8 cellular contexts compared by ENCODE assay signal in genomic region chr9:17116400-17116837, GRCh38. TPM values are rescaled to one million over a fixed set of nuclear protein-coding genes. Genes with fewer than 3 reads are reported as not detected.
A peak's percentile ranks its signal among the peaks of the same experiment; 100 is the strongest.
DNase-seq lines count a peak whose midpoint lies in the region; ATAC-seq and FAIRE-seq lines count a peak whose summit lies in the region.

No MANE protein-coding gene starts in this region.

- H3K9ac ChIP-seq in mesendoderm (ENCODE audit: low read length): no peak overlapping the region

- DNase-seq in A172 (ENCODE audit: low spot score) (peak; percentile 48), GM19239 (ENCODE audit: insufficient read length, low spot score) (no peak), NCI-H524 treated with DMSO at 0.1 percent for 48 hours (lab: John Stamatoyannopoulos, UW) (peak; percentile 39), cerebellum (ENCODE audit: low spot score) (peak; percentile 34), mesendoderm (peak; percentile 38)
- DNase-seq in stimulated activated CD4-positive, alpha-beta T cell treated with anti-CD3 and anti-CD28 coated beads, Interleukin-2, amount 100 ng/mL, for 24 hours: no peak
- no peak for DNase-seq in activated CD4-positive, alpha-beta T cell treated with anti-CD3 and anti-CD28 coated beads for 36 hours

- H4K8ac ChIP-seq in mesendoderm (ENCODE audit: low read depth, low read length): no peak overlapping the region

- H3K4me1 ChIP-seq in mesendoderm (ENCODE audit: control insufficient read depth, low read depth, low read length): no peaks in the 10 kb centered on the region

- no peak overlapping the region for H2AK5ac ChIP-seq in mesendoderm (ENCODE audit: low read length)

- CTCF ChIA-PET in activated CD4-positive, alpha-beta T cell treated with anti-CD3 and anti-CD28 coated beads for 36 hours (lab: Charles Lee): interaction anchor here (0.9 to 3.6 kb wide), 5 partner anchors 10 to 346 kb away, joined by 3 to 36 read pairs (median 4); partner anchors contain the start of gene CNTLN

- no peaks in the 10 kb centered on the region for H3K9me3 Mint-ChIP-seq in activated CD4-positive, alpha-beta T cell treated with anti-CD3 and anti-CD28 coated beads for 36 hours (ENCODE audit: low read depth)

- H3K56ac ChIP-seq in mesendoderm (ENCODE audit: low read length): no peak overlapping the region

- no peaks in the 10 kb centered on the region for H3K79me2 ChIP-seq in mesendoderm (ENCODE audit: control insufficient read depth, insufficient read depth, low read length)

- intact Hi-C loops in activated CD4-positive, alpha-beta T cell treated with anti-CD3 and anti-CD28 coated beads for 36 hours (cut with DNase I, micrococcal nuclease): loop anchor here (1.0 kb wide), 2 partner anchors 346 to 347 kb away; no protein-coding TSS in a partner anchor

- H3K4me3 ChIP-seq in mesendoderm (ENCODE audit: low read length): no peak overlapping the region

- H2BK120ac ChIP-seq in mesendoderm (ENCODE audit: low read depth, low read length): no peak overlapping the region

- ATAC-seq in HG03354 (IDR thresholded peaks at IDR 0.05; ENCODE audit: poor library complexity, severe bottlenecking, unreplicated experiment): no peak
- ATAC-seq in activated CD4-positive, alpha-beta T cell treated with anti-CD3 and anti-CD28 coated beads for 36 hours: no peak

- no peak overlapping the region for H3K4me3 Mint-ChIP-seq in activated CD4-positive, alpha-beta T cell treated with anti-CD3 and anti-CD28 coated beads for 36 hours

- H3K36me3 ChIP-seq in mesendoderm (ENCODE audit: control insufficient read depth, insufficient read depth, low read length): no peaks in the 10 kb centered on the region

- no peak overlapping the region for H3K18ac ChIP-seq in mesendoderm (ENCODE audit: low read length)

- no CpG with 5 or more reads among the region's 4 CpGs for WGBS in mesendoderm (ENCODE audit: extremely low coverage, insufficient coverage, low lambda C conversion rate)

- H3K79me1 ChIP-seq in mesendoderm (ENCODE audit: low read length): no peaks in the 10 kb centered on the region

- FAIRE-seq in GM19239 (lab: Jason Lieb, UNC): peak; percentile 71

- no peak overlapping the region for H3K27ac ChIP-seq in mesendoderm (ENCODE audit: low read depth, low read length)

- no peak overlapping the region for H4K5ac ChIP-seq in mesendoderm (ENCODE audit: low read length)

- H3K4me1 Mint-ChIP-seq in activated CD4-positive, alpha-beta T cell treated with anti-CD3 and anti-CD28 coated beads for 36 hours: no peaks in the 10 kb centered on the region

- no peaks in the 10 kb centered on the region for H3K27me3 Mint-ChIP-seq in activated CD4-positive, alpha-beta T cell treated with anti-CD3 and anti-CD28 coated beads for 36 hours

- no peak overlapping the region for H3K4ac ChIP-seq in mesendoderm (ENCODE audit: low read depth, low read length)

- no peak overlapping the region for H2BK15ac ChIP-seq in mesendoderm (replicated peaks; ENCODE audit: low read depth)

- POLR2A ChIA-PET in activated CD4-positive, alpha-beta T cell treated with anti-CD3 and anti-CD28 coated beads for 36 hours (lab: Charles Lee): interaction anchor here (0.5 kb wide), 1 partner anchor 17 kb away, joined by 5 read pairs; no protein-coding TSS in a partner anchor

- no peak overlapping the region for H3K4me2 ChIP-seq in mesendoderm (ENCODE audit: low read length)

- H3K27me3 ChIP-seq in mesendoderm (ENCODE audit: insufficient read depth, low read length, poor library complexity): no peaks in the 10 kb centered on the region

- H2BK5ac ChIP-seq in mesendoderm (ENCODE audit: low read length): no peak overlapping the region

- no peak overlapping the region for H3K27ac Mint-ChIP-seq in activated CD4-positive, alpha-beta T cell treated with anti-CD3 and anti-CD28 coated beads for 36 hours

- no peaks in the 10 kb centered on the region for H3K36me3 Mint-ChIP-seq in activated CD4-positive, alpha-beta T cell treated with anti-CD3 and anti-CD28 coated beads for 36 hours (ENCODE audit: low read depth)

- no peak overlapping the region for H3K23ac ChIP-seq in mesendoderm (ENCODE audit: low read length)

RNA-seq across cellular contexts. Expression of gene CNTLN, which starts 18.4 kb away (rescaled TPM):
- total RNA-seq in A172 (2014; rRNA removed; shearing (Covaris generic)): 9.7 and 10.3 TPM in 2 replicates
- 28.9 TPM for total RNA-seq in cerebellum
- polyA plus RNA-seq in mesendoderm (2013, experiment 1 of 2): 8.6 TPM
- polyA plus RNA-seq in mesendoderm (2013, experiment 2 of 2): 8.6 TPM
- 1 to 10 TPM; 1.1 to 1.2 TPM for total RNA-seq in activated CD4-positive, alpha-beta T cell treated with anti-CD3 and anti-CD28 coated beads for 36 hours

Comparison
In these comparisons a context has a peak if more than half of its experiments do, and no peak if none do; other contexts are left out.
1. DNase-seq: peak in A172 (single experiment), NCI-H524 treated with DMSO at 0.1 percent for 48 hours (single experiment), cerebellum (single experiment) and mesendoderm (single experiment); none in GM19239 (single experiment), stimulated activated CD4-positive, alpha-beta T cell treated with anti-CD3 and anti-CD28 coated beads, Interleukin-2, amount 100 ng/mL, for 24 hours (0 of 2) and activated CD4-positive, alpha-beta T cell treated with anti-CD3 and anti-CD28 coated beads for 36 hours (single experiment).